11 cellular contexts compared by ENCODE assay signal in genomic region chr4:118765399-118765798, GRCh38.
DNase-seq lines count a peak whose midpoint lies in the region; ATAC-seq and TF ChIP-seq lines count a peak whose summit lies in the region.
"Had no signal": no experiment of that assay in that cellular context is flagged by ENCODE, and none has a peak within 500 bp of the region (broad histone marks: within the 10 kb centered on the region; RNA-seq: fewer than 3 reads in every experiment).

No MANE protein-coding gene starts in this region.

- intact Hi-C loops in thyroid gland (cut with DNase I) (loop anchor here (10.0 kb wide), 1 partner anchor 199 kb away; no protein-coding TSS in a partner anchor), CD14-positive monocyte (cut with micrococcal nuclease) (no loop called here), natural killer cell (cut with micrococcal nuclease) (no loop called here)

- WGBS in thyroid gland, 2 donors, result 9 to 11% methylated on average over 1 of the region's 1 CpG

- H3K27ac ChIP-seq in thyroid gland, result peak overlapping the region; percentile 16 to 80 (median 71)

- no peak for TF ChIP-seq CTCF in thyroid gland (IDR thresholded peaks at IDR 0.05)
- TF ChIP-seq CTCF in CD14-positive monocyte (IDR thresholded peaks at IDR 0.05), result no peak
- TF ChIP-seq CTCF in natural killer cell (IDR thresholded peaks at IDR 0.05), result no peak

- peaks cover 24 to 36% of the 10 kb centered on the region in 2 donors for H3K4me1 ChIP-seq in thyroid gland

- H3K4me1 Mint-ChIP-seq in CD14-positive monocyte (no peaks in the 10 kb centered on the region), natural killer cell (no peaks in the 10 kb centered on the region)

- no peaks in the 10 kb centered on the region for H3K9me3 ChIP-seq in thyroid gland

- H3K27ac Mint-ChIP-seq in CD14-positive monocyte (no peak overlapping the region), natural killer cell (no peak overlapping the region)

- H3K9me3 Mint-ChIP-seq in CD14-positive monocyte, result no peaks in the 10 kb centered on the region
- no peaks in the 10 kb centered on the region for H3K9me3 Mint-ChIP-seq in natural killer cell

- H3K4me3 Mint-ChIP-seq in CD14-positive monocyte (no peak overlapping the region), natural killer cell (no peak overlapping the region)

- no peak for ATAC-seq in natural killer cell

- H3K36me3 Mint-ChIP-seq in CD14-positive monocyte (peaks cover 78 to 84% of the 10 kb centered on the region in 2 donors), natural killer cell (peaks cover 6% of the 10 kb centered on the region)

- H3K27me3 Mint-ChIP-seq in CD14-positive monocyte (ENCODE audit: low read depth in 3 of 3) (no peaks in the 10 kb centered on the region), natural killer cell (ENCODE audit: low read depth in 2 of 2) (no peaks in the 10 kb centered on the region)

- no peak for TF ChIP-seq POLR2A in thyroid gland (IDR thresholded peaks at IDR 0.05)

- H3K27me3 ChIP-seq in thyroid gland, result no peaks in the 10 kb centered on the region

- DNase-seq in HT1080 (ENCODE audit: low read depth) (peak; percentile 85), astrocyte of the hippocampus (ENCODE audit: low read depth, low spot score) (peak; percentile 95), hepatic stellate cell (ENCODE audit: low spot score) (peak; percentile 58), thyroid gland (no peak), CD14-positive monocyte (ENCODE audit: low spot score) (no peak), hypothalamus (lab: John Stamatoyannopoulos, UW) (no peak), natural killer cell (no peak)
- no peak for DNase-seq in activated CD8-positive, alpha-beta memory T cell treated with anti-CD3 and anti-CD28 coated beads for 24 hours
- DNase-seq: activated effector memory CD4-positive, alpha-beta T cell treated with anti-CD3 and anti-CD28 coated beads, Interleukin-2, amount 50 U/mL, for 16 hours; midbrain; RPMI8226 had no signal

- no peak overlapping the region for H3K4me3 ChIP-seq in thyroid gland (replicated peaks in 1 of 3)

- peaks cover 18 to 25% of the 10 kb centered on the region in 2 donors for H3K36me3 ChIP-seq in thyroid gland

Comparison
In these comparisons a context has a peak if more than half of its experiments do, and no peak if none do; other contexts are left out.
1. DNase-seq: peak in HT1080 (single experiment), astrocyte of the hippocampus (single experiment) and hepatic stellate cell (single experiment); none in thyroid gland (0 of 2), CD14-positive monocyte (single experiment), activated CD8-positive, alpha-beta memory T cell treated with anti-CD3 and anti-CD28 coated beads for 24 hours (single experiment), hypothalamus (0 of 51) and natural killer cell (single experiment).